Comparison of ENCODE assay signal across 8 cellular contexts in the genomic region with DNA sequence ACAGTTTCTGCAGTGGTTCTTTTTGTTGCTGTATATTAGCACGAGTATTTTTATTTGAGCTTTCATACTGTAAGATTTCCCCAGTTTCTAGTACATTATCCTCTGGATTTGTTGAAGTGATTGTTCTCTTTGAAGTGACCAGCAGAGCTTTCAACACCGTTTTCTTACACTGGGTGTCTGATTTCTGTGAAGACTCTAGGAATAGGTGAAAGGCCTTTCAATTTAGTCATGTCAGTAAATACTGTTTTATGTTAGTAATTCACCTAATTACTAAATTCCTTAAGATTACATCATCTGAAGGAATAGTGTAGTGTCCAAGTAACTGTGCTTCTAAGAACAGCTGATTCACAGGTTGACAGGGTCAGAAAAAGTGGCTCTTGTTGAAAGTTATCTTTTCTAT. TPM values are rescaled to one million over a fixed set of nuclear protein-coding genes. Genes with fewer than 3 reads are reported as not detected.
DNase-seq lines count a peak whose midpoint lies in the region; ATAC-seq lines count a peak whose summit lies in the region.

No MANE protein-coding gene starts in this region.

- H3K4me3 Mint-ChIP-seq in activated T-cell treated with anti-CD3 and anti-CD28 coated beads, Interleukin-2, amount 50 U/mL, for 24 hours: peak overlapping the region; percentile 91
- H3K4me3 Mint-ChIP-seq in activated T-helper 1 cell treated with anti-CD3 and anti-CD28 coated beads, Interleukin-12 subunit alpha, Interleukin-12 subunit beta, Interleukin-2, Interleukin-4 antibody, amounts not matched to agents 30 ng/mL and 10 ng/mL and 1 ng/mL, durations not matched to agents 14 hours and 24 hours and 36 hours: peak overlapping the region; percentile 88

- no peaks in the 10 kb centered on the region for H3K27me3 Mint-ChIP-seq in activated T-cell treated with anti-CD3 and anti-CD28 coated beads, Interleukin-2, amount 50 U/mL, for 24 hours
- peaks cover 2% of the 10 kb centered on the region for H3K27me3 Mint-ChIP-seq in activated T-helper 1 cell treated with anti-CD3 and anti-CD28 coated beads, Interleukin-12 subunit alpha, Interleukin-12 subunit beta, Interleukin-2, Interleukin-4 antibody, amounts not matched to agents 30 ng/mL and 10 ng/mL and 1 ng/mL, durations not matched to agents 14 hours and 24 hours and 36 hours (ENCODE audit: insufficient read depth)

- intact Hi-C loops in activated T-helper 1 cell treated with anti-CD3 and anti-CD28 coated beads, Interleukin-12 subunit alpha, Interleukin-12 subunit beta, Interleukin-2, Interleukin-4 antibody, amounts not matched to agents 30 ng/mL and 10 ng/mL and 1 ng/mL, durations not matched to agents 14 hours and 24 hours and 36 hours (cut with micrococcal nuclease): loop anchor here (5.0 kb wide), 1 partner anchor 51 kb away; no protein-coding TSS in a partner anchor

- H3K36me3 Mint-ChIP-seq in activated T-cell treated with anti-CD3 and anti-CD28 coated beads, Interleukin-2, amount 50 U/mL, for 24 hours (ENCODE audit: low read depth): peaks cover 46% of the 10 kb centered on the region
- H3K36me3 Mint-ChIP-seq in activated T-helper 1 cell treated with anti-CD3 and anti-CD28 coated beads, Interleukin-12 subunit alpha, Interleukin-12 subunit beta, Interleukin-2, Interleukin-4 antibody, amounts not matched to agents 30 ng/mL and 10 ng/mL and 1 ng/mL, durations not matched to agents 14 hours and 24 hours and 36 hours (ENCODE audit: low read depth): peaks cover 10% of the 10 kb centered on the region

- no peaks in the 10 kb centered on the region for H3K36me3 ChIP-seq in iPS-15b (ENCODE audit: control insufficient read depth, insufficient read depth, low read length)
- no peaks in the 10 kb centered on the region for H3K36me3 ChIP-seq in subcutaneous abdominal adipose tissue (ENCODE audit: control insufficient read depth in 5 of 5, insufficient read depth in 5 of 5, low read length in 5 of 5)

- H3K9me3 Mint-ChIP-seq in activated T-cell treated with anti-CD3 and anti-CD28 coated beads, Interleukin-2, amount 50 U/mL, for 24 hours: no peaks in the 10 kb centered on the region
- H3K9me3 Mint-ChIP-seq in activated T-helper 1 cell treated with anti-CD3 and anti-CD28 coated beads, Interleukin-12 subunit alpha, Interleukin-12 subunit beta, Interleukin-2, Interleukin-4 antibody, amounts not matched to agents 30 ng/mL and 10 ng/mL and 1 ng/mL, durations not matched to agents 14 hours and 24 hours and 36 hours: no peaks in the 10 kb centered on the region

- peaks cover 59% of the 10 kb centered on the region for H3K4me1 Mint-ChIP-seq in activated T-cell treated with anti-CD3 and anti-CD28 coated beads, Interleukin-2, amount 50 U/mL, for 24 hours (ENCODE audit: low read depth)
- H3K4me1 Mint-ChIP-seq in activated T-helper 1 cell treated with anti-CD3 and anti-CD28 coated beads, Interleukin-12 subunit alpha, Interleukin-12 subunit beta, Interleukin-2, Interleukin-4 antibody, amounts not matched to agents 30 ng/mL and 10 ng/mL and 1 ng/mL, durations not matched to agents 14 hours and 24 hours and 36 hours (ENCODE audit: low read depth): peaks cover 64% of the 10 kb centered on the region

- ATAC-seq in GM18870 (IDR thresholded peaks at IDR 0.05; ENCODE audit: unreplicated experiment) (no peak), GM19455 (IDR thresholded peaks at IDR 0.05; ENCODE audit: unreplicated experiment) (no peak), HG02623 (IDR thresholded peaks at IDR 0.05; ENCODE audit: unreplicated experiment) (no peak)

- H3K27ac Mint-ChIP-seq in activated T-cell treated with anti-CD3 and anti-CD28 coated beads, Interleukin-2, amount 50 U/mL, for 24 hours: peak overlapping the region; percentile 81
- H3K27ac Mint-ChIP-seq in activated T-helper 1 cell treated with anti-CD3 and anti-CD28 coated beads, Interleukin-12 subunit alpha, Interleukin-12 subunit beta, Interleukin-2, Interleukin-4 antibody, amounts not matched to agents 30 ng/mL and 10 ng/mL and 1 ng/mL, durations not matched to agents 14 hours and 24 hours and 36 hours: peak overlapping the region; percentile 2

- H3K4me1 ChIP-seq in iPS-15b (ENCODE audit: control insufficient read depth, insufficient read depth, low read length) (peaks cover 14% of the 10 kb centered on the region), subcutaneous abdominal adipose tissue (ENCODE audit: control insufficient read depth in 5 of 5, insufficient read depth in 5 of 5, low read length in 5 of 5) (peaks cover 4 to 40% (median 29%) of the 10 kb centered on the region in 5 donors)

- no peak for DNase-seq in activated T-cell treated with anti-CD3 and anti-CD28 coated beads, Interleukin-2, amount 50 U/mL, for 24 hours
- no peak for DNase-seq in activated T-cell treated with anti-CD3 and anti-CD28 coated beads, Interleukin-2, amount 50 U/mL, for 1 hour
- no peak for DNase-seq in activated T-helper 1 cell treated with anti-CD3 and anti-CD28 coated beads, Interleukin-12 subunit alpha, Interleukin-12 subunit beta, Interleukin-2, Interleukin-4 antibody, amounts not matched to agents 30 ng/mL and 10 ng/mL and 1 ng/mL, durations not matched to agents 14 hours and 24 hours and 36 hours (ENCODE audit: low spot score)

- peak overlapping the region; percentile 66 for H3K9ac ChIP-seq in iPS-15b (ENCODE audit: low read depth, low read length)
- peak overlapping the region; percentile 51 to 99 (median 97) for H3K9ac ChIP-seq in subcutaneous abdominal adipose tissue (ENCODE audit: low read length in 5 of 5)

- H3K4me3 ChIP-seq in iPS-15b (ENCODE audit: low read depth, low read length) (peak overlapping the region; percentile 96), subcutaneous abdominal adipose tissue (ENCODE audit: low read depth in 1 of 5, low read length in 5 of 5) (peak overlapping the region in 4 of 5 donors; percentile 29 to 95 (median 92))

- peak overlapping the region; percentile 96 for H3K27ac ChIP-seq in subcutaneous abdominal adipose tissue (ENCODE audit: low read depth, low read length)

- H3K9me3 ChIP-seq in iPS-15b (ENCODE audit: control insufficient read depth, insufficient read depth, low read length) (no peaks in the 10 kb centered on the region), subcutaneous abdominal adipose tissue (ENCODE audit: control insufficient read depth in 5 of 5, low read length in 5 of 5) (no peaks in the 10 kb centered on the region)

- no peaks in the 10 kb centered on the region for H3K27me3 ChIP-seq in iPS-15b (ENCODE audit: control insufficient read depth, insufficient read depth, low read length)
- no peaks in the 10 kb centered on the region for H3K27me3 ChIP-seq in subcutaneous abdominal adipose tissue (ENCODE audit: control insufficient read depth in 5 of 5, insufficient read depth in 4 of 5, low read length in 5 of 5)

RNA-seq across cellular contexts. Expression of a gene that starts 2.3 kb away (rescaled TPM):
- total RNA-seq in activated T-helper 1 cell treated with anti-CD3 and anti-CD28 coated beads, Interleukin-12 subunit alpha, Interleukin-12 subunit beta, Interleukin-2, Interleukin-4 antibody, amounts not matched to agents 30 ng/mL and 10 ng/mL and 1 ng/mL, durations not matched to agents 14 hours and 24 hours and 36 hours: 41.5 and 42.2 TPM in 2 replicates
